In genomic region chr15:62071711-62072308, GRCh38 we compare ENCODE assay signal across 8 cellular contexts. TPM values are rescaled to one million over a fixed set of nuclear protein-coding genes. Genes with fewer than 3 reads are reported as not detected.
A peak's percentile ranks its signal among the peaks of the same experiment; 100 is the strongest.
DNase-seq lines count a peak whose midpoint lies in the region; ATAC-seq, FAIRE-seq and TF ChIP-seq lines count a peak whose summit lies in the region.

No MANE protein-coding gene starts in this region.

- no peaks in the 10 kb centered on the region for H3K36me3 ChIP-seq in upper lobe of right lung

- H3K4me1 Mint-ChIP-seq in glutamatergic neuron (ENCODE audit: low read depth, unreplicated experiment): peaks cover 5% of the 10 kb centered on the region

- peak; percentile 4 for DNase-seq in DMS 273 treated with DMSO at 0.1 percent for 48 hours (lab: John Stamatoyannopoulos, UW)
- DNase-seq in Jurkat, Clone E6-1 (ENCODE audit: low read depth, low spot score): peak; percentile 47
- DNase-seq in glutamatergic neuron: no peak
- DNase-seq in upper lobe of right lung: no peak

- peaks cover 8% of the 10 kb centered on the region for H3K4me1 ChIP-seq in upper lobe of right lung

- no peak overlapping the region for H3K4me3 ChIP-seq in Jurkat, Clone E6-1 (ENCODE audit: low read length)
- no peak overlapping the region for H3K4me3 ChIP-seq in upper lobe of right lung

- peak; percentile 82 for FAIRE-seq in TTC549 (lab: Jason Lieb, UNC)

- H3K9me3 ChIP-seq in upper lobe of right lung: no peaks in the 10 kb centered on the region

- H3K27ac Mint-ChIP-seq in glutamatergic neuron (ENCODE audit: unreplicated experiment): no peak overlapping the region

- H3K4me3 Mint-ChIP-seq in glutamatergic neuron (ENCODE audit: unreplicated experiment): no peak overlapping the region

- peaks cover 8% of the 10 kb centered on the region for H3K36me3 Mint-ChIP-seq in glutamatergic neuron (ENCODE audit: unreplicated experiment)

- H3K9me3 Mint-ChIP-seq in glutamatergic neuron (ENCODE audit: unreplicated experiment): peaks cover 8% of the 10 kb centered on the region

- no peak overlapping the region for H3K27ac ChIP-seq in upper lobe of right lung

- TF ChIP-seq CTCF in glutamatergic neuron (IDR thresholded peaks at IDR 0.05; ENCODE audit: partially characterized antibody, unreplicated experiment) (peak; percentile 79), upper lobe of right lung (IDR thresholded peaks at IDR 0.05) (peak; percentile 79)

- peaks cover 11% of the 10 kb centered on the region for H3K27me3 Mint-ChIP-seq in glutamatergic neuron (ENCODE audit: unreplicated experiment)

- ATAC-seq in upper lobe of right lung (peak; percentile 30), GM18858 (IDR thresholded peaks at IDR 0.05; ENCODE audit: unreplicated experiment) (no peak), HG02623 (IDR thresholded peaks at IDR 0.05; ENCODE audit: unreplicated experiment) (no peak), HG02852 (IDR thresholded peaks at IDR 0.05; ENCODE audit: unreplicated experiment) (no peak)

- intact Hi-C loops in upper lobe of right lung (cut with DNase I): no loop called here

- H3K27me3 ChIP-seq in upper lobe of right lung: no peaks in the 10 kb centered on the region

RNA-seq across cellular contexts. Expression of gene C2CD4A, which starts 5.0 kb away (rescaled TPM):
- polyA plus RNA-seq in Jurkat, Clone E6-1 (2012; ENCODE audit: insufficient read depth, insufficient read length): not detected
- 0.20 TPM for total RNA-seq in glutamatergic neuron (ENCODE audit: unreplicated experiment)
- 0.14 TPM for total RNA-seq in upper lobe of right lung

RNA-seq across cellular contexts. Expression of gene VPS13C, which starts 11.6 kb away (rescaled TPM):
- 26.2 TPM for polyA plus RNA-seq in Jurkat, Clone E6-1 (2012; ENCODE audit: insufficient read depth, insufficient read length)
- total RNA-seq in glutamatergic neuron (ENCODE audit: unreplicated experiment) (93.8 TPM), upper lobe of right lung (87.1 TPM)

Comparison
In these comparisons a context has a peak if more than half of its experiments do, and no peak if none do; other contexts are left out.
1. DNase-seq: peak in DMS 273 treated with DMSO at 0.1 percent for 48 hours (single experiment) and Jurkat, Clone E6-1 (single experiment); none in glutamatergic neuron (single experiment) and upper lobe of right lung (single experiment).